ENCODE assay signal across 8 cellular contexts in the genomic region with DNA sequence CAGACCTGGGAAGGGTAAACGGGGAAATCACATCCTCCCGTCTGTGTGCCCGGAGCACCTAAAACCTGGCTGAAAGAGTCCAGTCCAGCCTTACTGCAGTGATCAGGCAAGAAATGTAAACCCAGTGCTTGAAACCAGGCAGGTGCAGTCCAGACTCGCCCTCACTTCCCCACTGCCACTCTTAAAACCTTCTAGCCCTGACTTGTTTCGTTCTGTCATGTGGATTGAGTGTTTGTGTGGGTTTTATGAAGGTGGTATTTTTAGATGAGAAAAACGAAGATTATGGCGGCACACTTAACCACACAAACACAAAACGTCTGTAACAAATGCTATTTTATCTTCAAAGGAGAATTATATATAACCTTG. TPM values are rescaled to one million over a fixed set of nuclear protein-coding genes. Genes with fewer than 3 reads are reported as not detected.
DNase-seq lines count a peak whose midpoint lies in the region; ATAC-seq and TF ChIP-seq lines count a peak whose summit lies in the region.

No MANE protein-coding gene starts in this region.

- H3F3A ChIP-seq in GM23338 (replicated peaks; ENCODE audit: low read depth) (no peaks in the 10 kb centered on the region), MM.1S (ENCODE audit: insufficient read depth, low read length) (peaks cover 25% of the 10 kb centered on the region)

- H3K9me3 Mint-ChIP-seq in GM23338: no peaks in the 10 kb centered on the region

- peaks cover 15% of the 10 kb centered on the region for H3K4me1 Mint-ChIP-seq in GM23338

- peak overlapping the region; percentile 91 for H3K4me3 Mint-ChIP-seq in GM23338

- TF ChIP-seq CTCF in left ventricle myocardium inferior (IDR thresholded peaks at IDR 0.05; ENCODE audit: borderline replicate concordance): no peak
- TF ChIP-seq CTCF in GM23338 (conservative IDR thresholded peaks at IDR 0.05; ENCODE audit: low read depth in 2 of 2): no peak
- no peak for TF ChIP-seq CTCF in MM.1S (IDR thresholded peaks at IDR 0.05; ENCODE audit: low read length)
- no peak for TF ChIP-seq CTCF in WI38 (IDR thresholded peaks at IDR 0.05; ENCODE audit: low read depth, low read length)
- no peak for TF ChIP-seq CTCF in fibroblast of pulmonary artery (IDR thresholded peaks at IDR 0.05; ENCODE audit: low read length, missing control alignments)

- H3K4me3 ChIP-seq in left ventricle myocardium inferior (peak overlapping the region; percentile 87), GM23338 (peak overlapping the region; percentile 77), MM.1S (ENCODE audit: low read length) (peak overlapping the region; percentile 83), WI38 (ENCODE audit: low read depth, low read length) (peak overlapping the region; percentile 91), fibroblast of pulmonary artery (replicated peaks; ENCODE audit: low read depth, low read length) (peak overlapping the region; percentile 94), rectal smooth muscle tissue (ENCODE audit: low read length) (peak overlapping the region; percentile 98)

- ATAC-seq in left ventricle myocardium superior: no peak
- no peak for ATAC-seq in GM23338

- H3K27me3 ChIP-seq in left ventricle myocardium inferior (ENCODE audit: low read depth) (no peaks in the 10 kb centered on the region), GM23338 (ENCODE audit: insufficient read depth) (no peaks in the 10 kb centered on the region), MM.1S (replicated peaks; ENCODE audit: insufficient read depth, low read length) (no peaks in the 10 kb centered on the region), rectal smooth muscle tissue (ENCODE audit: control insufficient read depth, insufficient read depth, low read length) (no peaks in the 10 kb centered on the region)

- DNase-seq in left ventricle myocardium inferior (no peak), left ventricle myocardium superior (no peak), GM23338 (ENCODE audit: low spot score) (peak; percentile 12), MM.1S (peak; percentile 79), fibroblast of pulmonary artery (ENCODE audit: low read depth) (no peak), NCI-H2029 treated with DMSO at 0.1 percent for 48 hours (lab: John Stamatoyannopoulos, UW) (no peak)

- H3K9ac ChIP-seq in MM.1S (ENCODE audit: low read length): peak overlapping the region; percentile 96
- peak overlapping the region; percentile 87 for H3K9ac ChIP-seq in rectal smooth muscle tissue (ENCODE audit: low read length)

- H2AFZ ChIP-seq in GM23338 (peak overlapping the region; percentile 92), MM.1S (ENCODE audit: low read length) (no peak overlapping the region)

- H3K27ac ChIP-seq in left ventricle myocardium inferior (replicated peaks) (peak overlapping the region; percentile 92), GM23338 (ENCODE audit: low read depth) (no peak overlapping the region), MM.1S (ENCODE audit: low read length) (peak overlapping the region; percentile 100), rectal smooth muscle tissue (ENCODE audit: low read depth, low read length) (no peak overlapping the region)

- peaks cover 5% of the 10 kb centered on the region; the same call in 1 of the 2 replicates for H4K20me1 ChIP-seq in GM23338 (replicated peaks; ENCODE audit: insufficient read depth)
- no peaks in the 10 kb centered on the region; the same call in 1 of the 2 replicates for H4K20me1 ChIP-seq in MM.1S (ENCODE audit: insufficient read depth, low read length)

- H3K4me2 ChIP-seq in GM23338 (peak overlapping the region; percentile 88), MM.1S (ENCODE audit: low read depth, low read length) (peak overlapping the region; percentile 79)

- peaks cover 29% of the 10 kb centered on the region; the same call in 2 of the 3 replicates for H3K36me3 Mint-ChIP-seq in GM23338 (ENCODE audit: low read depth)

- peak overlapping the region; percentile 75 for H3K27ac Mint-ChIP-seq in GM23338

- intact Hi-C loops in left ventricle myocardium inferior (cut with micrococcal nuclease) (no loop called here), left ventricle myocardium superior (cut with micrococcal nuclease) (no loop called here)

- H3K9me3 ChIP-seq in left ventricle myocardium inferior (replicated peaks) (no peaks in the 10 kb centered on the region), MM.1S (replicated peaks; ENCODE audit: insufficient read depth, low read length) (no peaks in the 10 kb centered on the region)

- H3K79me2 ChIP-seq in GM23338 (replicated peaks; ENCODE audit: insufficient read depth) (peaks cover 36% of the 10 kb centered on the region), MM.1S (ENCODE audit: low read length) (peaks cover 65% of the 10 kb centered on the region)

- H3K27me3 Mint-ChIP-seq in GM23338 (ENCODE audit: insufficient read depth, low read depth, poor library complexity): peaks cover 7% of the 10 kb centered on the region

- H3K4me1 ChIP-seq in left ventricle myocardium inferior (peaks cover 38% of the 10 kb centered on the region), GM23338 (ENCODE audit: insufficient read depth) (peaks cover 2% of the 10 kb centered on the region; the same call in 1 of the 2 replicates), MM.1S (ENCODE audit: low read length) (no peaks in the 10 kb centered on the region), rectal smooth muscle tissue (ENCODE audit: control insufficient read depth, insufficient read depth, low read length) (peaks cover 2% of the 10 kb centered on the region)

- H3K36me3 ChIP-seq in left ventricle myocardium inferior (peaks cover 4% of the 10 kb centered on the region), GM23338 (ENCODE audit: insufficient read depth) (peaks cover 7% of the 10 kb centered on the region), MM.1S (replicated peaks; ENCODE audit: insufficient read depth, low read length) (no peaks in the 10 kb centered on the region; the same call in 1 of the 2 replicates), rectal smooth muscle tissue (ENCODE audit: control insufficient read depth, insufficient read depth, low read length) (no peaks in the 10 kb centered on the region)

- no peaks in the 10 kb centered on the region for H3K9me2 ChIP-seq in GM23338 (ENCODE audit: insufficient read depth)
- H3K9me2 ChIP-seq in MM.1S (replicated peaks; ENCODE audit: insufficient read depth, low read length): no peaks in the 10 kb centered on the region

TF ChIP-seq in GM23338, 12 proteins besides CTCF, POLR2A, EP300 and RAD21 (continues in another document):
- TF ChIP-seq EZH2phosphoT487 (IDR thresholded peaks at IDR 0.05; ENCODE audit: unreplicated experiment) (no peak), EZH2 (IDR thresholded peaks at IDR 0.05; ENCODE audit: low read depth, unreplicated experiment) (no peak), ZNF114 (CRISPR knock-in tag; IDR thresholded peaks at IDR 0.05) (no peak), ZNF331 (CRISPR knock-in tag; IDR thresholded peaks at IDR 0.05; ENCODE audit: low read depth) (no peak), CREB1 (CRISPR knock-in tag; IDR thresholded peaks at IDR 0.05; ENCODE audit: low read depth) (no peak)
- TF ChIP-seq, protein P1, sequence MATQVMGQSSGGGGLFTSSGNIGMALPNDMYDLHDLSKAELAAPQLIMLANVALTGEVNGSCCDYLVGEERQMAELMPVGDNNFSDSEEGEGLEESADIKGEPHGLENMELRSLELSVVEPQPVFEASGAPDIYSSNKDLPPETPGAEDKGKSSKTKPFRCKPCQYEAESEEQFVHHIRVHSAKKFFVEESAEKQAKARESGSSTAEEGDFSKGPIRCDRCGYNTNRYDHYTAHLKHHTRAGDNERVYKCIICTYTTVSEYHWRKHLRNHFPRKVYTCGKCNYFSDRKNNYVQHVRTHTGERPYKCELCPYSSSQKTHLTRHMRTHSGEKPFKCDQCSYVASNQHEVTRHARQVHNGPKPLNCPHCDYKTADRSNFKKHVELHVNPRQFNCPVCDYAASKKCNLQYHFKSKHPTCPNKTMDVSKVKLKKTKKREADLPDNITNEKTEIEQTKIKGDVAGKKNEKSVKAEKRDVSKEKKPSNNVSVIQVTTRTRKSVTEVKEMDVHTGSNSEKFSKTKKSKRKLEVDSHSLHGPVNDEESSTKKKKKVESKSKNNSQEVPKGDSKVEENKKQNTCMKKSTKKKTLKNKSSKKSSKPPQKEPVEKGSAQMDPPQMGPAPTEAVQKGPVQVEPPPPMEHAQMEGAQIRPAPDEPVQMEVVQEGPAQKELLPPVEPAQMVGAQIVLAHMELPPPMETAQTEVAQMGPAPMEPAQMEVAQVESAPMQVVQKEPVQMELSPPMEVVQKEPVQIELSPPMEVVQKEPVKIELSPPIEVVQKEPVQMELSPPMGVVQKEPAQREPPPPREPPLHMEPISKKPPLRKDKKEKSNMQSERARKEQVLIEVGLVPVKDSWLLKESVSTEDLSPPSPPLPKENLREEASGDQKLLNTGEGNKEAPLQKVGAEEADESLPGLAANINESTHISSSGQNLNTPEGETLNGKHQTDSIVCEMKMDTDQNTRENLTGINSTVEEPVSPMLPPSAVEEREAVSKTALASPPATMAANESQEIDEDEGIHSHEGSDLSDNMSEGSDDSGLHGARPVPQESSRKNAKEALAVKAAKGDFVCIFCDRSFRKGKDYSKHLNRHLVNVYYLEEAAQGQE (IDR thresholded peaks at IDR 0.05; ENCODE audit: unreplicated experiment): no peak

RNA-seq across cellular contexts. Expression of a gene that starts 0.8 kb away (rescaled TPM):
- total RNA-seq in left ventricle myocardium inferior (8.2 TPM), left ventricle myocardium superior (7.2 TPM)
- total RNA-seq in GM23338 (2014; rRNA removed; shearing (Covaris generic)): 48.0 and 48.8 TPM in 2 replicates
- 80.4 and 103 TPM in 2 replicates for polyA plus RNA-seq in GM23338 (2016; fragmentation: Nextera tagmentation; extraction: Ambion mirVana)

RNA-seq across cellular contexts. Expression of a gene that starts 4.0 kb away (rescaled TPM):
- 32.3 TPM for total RNA-seq in left ventricle myocardium inferior
- total RNA-seq in left ventricle myocardium superior: 34.7 TPM
- 33.8 and 36.2 TPM in 2 replicates for total RNA-seq in GM23338 (2014; rRNA removed; shearing (Covaris generic))
- 25.7 and 28.9 TPM in 2 replicates for polyA plus RNA-seq in GM23338 (2016; fragmentation: Nextera tagmentation; extraction: Ambion mirVana)

RNA-seq across cellular contexts. Expression of a gene that starts 48.5 kb away (rescaled TPM):
- total RNA-seq in left ventricle myocardium inferior (4.2 TPM), left ventricle myocardium superior (5.0 TPM)
- 0.69 TPM in 1 of 2 replicates, not detected in the other for total RNA-seq in GM23338 (2014; rRNA removed; shearing (Covaris generic))
- 0.07 TPM in 1 of 2 replicates, not detected in the other for polyA plus RNA-seq in GM23338 (2016; fragmentation: Nextera tagmentation; extraction: Ambion mirVana)

Comparison
In these comparisons a context has a peak if more than half of its experiments do, and no peak if none do; other contexts are left out.
1. DNase-seq: peak in GM23338 (single experiment) and MM.1S (single experiment); none in left ventricle myocardium inferior (single experiment), left ventricle myocardium superior (single experiment), fibroblast of pulmonary artery (single experiment) and NCI-H2029 treated with DMSO at 0.1 percent for 48 hours (single experiment).
2. H3K27ac ChIP-seq: peak in left ventricle myocardium inferior (single experiment) and MM.1S (single experiment); none in GM23338 (single experiment) and rectal smooth muscle tissue (single experiment).
3. Peak in every context shown above with its lines, with median percentiles within 50 percentile points of each other: H3K4me3 ChIP-seq.